24 cellular contexts compared by ENCODE assay signal in genomic region chr2:143476421-143477084, GRCh38.
A peak's percentile ranks its signal among the peaks of the same experiment; 100 is the strongest.
DNase-seq lines count a peak whose midpoint lies in the region; FAIRE-seq and TF ChIP-seq lines count a peak whose summit lies in the region.
"Had no signal": no experiment of that assay in that cellular context is flagged by ENCODE, and none has a peak within 500 bp of the region (broad histone marks: within the 10 kb centered on the region; RNA-seq: fewer than 3 reads in every experiment).

No MANE protein-coding gene starts in this region.

- TF ChIP-seq CTCF in left ventricle myocardium inferior (IDR thresholded peaks at IDR 0.05; ENCODE audit: borderline replicate concordance), result no peak
- TF ChIP-seq CTCF in right atrium auricular region (IDR thresholded peaks at IDR 0.05), result no peak

- peak overlapping the region; percentile 66 for H3K27ac ChIP-seq in left ventricle myocardium inferior (replicated peaks)
- no peak overlapping the region for H3K27ac ChIP-seq in right atrium auricular region
- H3K27ac ChIP-seq: body of pancreas had no signal

- no peaks in the 10 kb centered on the region for H3K27me3 ChIP-seq in left ventricle myocardium inferior (ENCODE audit: low read depth)
- H3K27me3 ChIP-seq in right atrium auricular region, result no peaks in the 10 kb centered on the region
- H3K27me3 ChIP-seq: body of pancreas, esophagus muscularis mucosa had no signal

- DNase-seq in left ventricle myocardium inferior (no peak), right atrium auricular region (ENCODE audit: low spot score) (no peak), fibroblast of peridontal ligament (ENCODE audit: extremely low read depth) (peak; percentile 37), midbrain (lab: John Stamatoyannopoulos, UW) (no peak), islet precursor cell (no peak), NK-92 (lab: John Stamatoyannopoulos, UW; ENCODE audit: unreplicated experiment) (no peak), NCI-H2107 treated with DMSO at 0.1 percent for 48 hours (lab: John Stamatoyannopoulos, UW; ENCODE audit: unreplicated experiment) (no peak)
- DNase-seq: activated CD4-positive, alpha-beta memory T cell treated with anti-CD3 and anti-CD28 coated beads, Interleukin-2, amount 10 ng/mL, durations not matched to agents 7 days and 5 days; activated effector memory CD4-positive, alpha-beta T cell treated with Interleukin-2 at 50 U/mL for 16 hours; activated naive CD8-positive, alpha-beta T cell treated with anti-CD3 and anti-CD28 coated beads for 36 hours; body of pancreas; GF-D8; hypothalamus; NCI-H1105 treated with DMSO at 0.1 percent for 48 hours; NCI-H2081; NCI-H510A; SHP77 treated with DMSO at 0.1 percent for 48 hours; stimulated activated CD8-positive, alpha-beta memory T cell treated with anti-CD3 and anti-CD28 coated beads, Interleukin-4, amount 100 ng/mL, for 48 hours; trophoblast cell had no signal

- H3K4me1 ChIP-seq in left ventricle myocardium inferior (peaks cover 29% of the 10 kb centered on the region), right atrium auricular region (peaks cover 0 to 18% of the 10 kb centered on the region in 2 donors)
- H3K4me1 ChIP-seq: body of pancreas had no signal

- H3K9me3 ChIP-seq in left ventricle myocardium inferior (replicated peaks) (no peaks in the 10 kb centered on the region), right atrium auricular region (no peaks in the 10 kb centered on the region)
- H3K9me3 ChIP-seq: body of pancreas, esophagus muscularis mucosa had no signal

- no peaks in the 10 kb centered on the region for H3K36me3 ChIP-seq in left ventricle myocardium inferior
- H3K36me3 ChIP-seq in right atrium auricular region, result no peaks in the 10 kb centered on the region
- H3K36me3 ChIP-seq: esophagus muscularis mucosa had no signal

- H3K4me3 ChIP-seq in left ventricle myocardium inferior, result no peak overlapping the region
- no peak overlapping the region for H3K4me3 ChIP-seq in right atrium auricular region
- H3K4me3 ChIP-seq: body of pancreas, coronary artery, esophagus muscularis mucosa, K562 had no signal

- peak; percentile 100 for FAIRE-seq in TTC549 (lab: Jason Lieb, UNC)
- FAIRE-seq: A204.1, K562 had no signal

- intact Hi-C loops in left ventricle myocardium inferior (cut with micrococcal nuclease), result no loop called here
